ENCODE assay signal across 1 cellular context in the genomic region with DNA sequence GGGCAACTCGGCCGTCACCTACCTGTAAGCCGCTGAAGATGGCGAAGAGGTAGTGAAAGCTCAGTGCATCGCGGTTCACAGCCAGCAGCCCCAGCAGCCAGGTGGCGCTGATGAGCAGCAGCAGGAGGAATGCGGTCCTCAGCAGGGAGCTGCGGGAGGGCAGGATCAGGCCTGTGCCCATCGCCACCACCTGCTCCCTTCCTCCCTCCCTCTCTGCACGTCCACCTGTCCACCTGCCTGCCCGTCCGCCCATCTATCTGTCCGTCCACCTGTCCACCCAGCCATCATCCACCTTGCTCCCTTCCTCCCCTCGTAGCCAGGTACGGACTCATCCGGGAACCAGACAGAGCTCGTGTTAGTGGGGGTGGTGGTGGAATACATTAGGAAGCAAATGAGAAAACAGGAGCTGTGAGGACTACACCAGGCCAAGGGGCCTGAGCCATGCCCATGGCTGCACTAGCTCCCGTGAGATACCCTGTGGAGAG.
TF ChIP-seq lines count a peak whose summit lies in the region.

No MANE protein-coding gene starts in this region.

TF ChIP-seq in K562, 482 proteins besides CTCF, POLR2A, EP300 and RAD21 (continued from another document):
- no peak for TF ChIP-seq ZNF263 (CRISPR knock-in tag; IDR thresholded peaks at IDR 0.05; ENCODE audit: borderline replicate concordance)
- TF ChIP-seq RCOR1 (IDR thresholded peaks at IDR 0.05; ENCODE audit: borderline replicate concordance in 1 of 2, low read depth in 2 of 2, low read length in 2 of 2) = peak in 1 of 2 experiments; percentile 27; a peak in 1 of 4 replicates
- TF ChIP-seq JUND (IDR thresholded peaks at IDR 0.05; ENCODE audit: borderline replicate concordance, low read depth, low read length) = 0 out of 2 replicates have a peak, but pooled peaks have one; percentile 14
- TF ChIP-seq JUND (tag; IDR thresholded peaks at IDR 0.05; ENCODE audit: borderline replicate concordance, low read depth, low read length) = no peak
- TF ChIP-seq STAT5A (IDR thresholded peaks at IDR 0.05; ENCODE audit: borderline replicate concordance, low read length) = no peak
- peak; percentile 77 for TF ChIP-seq SMC3 (conservative IDR thresholded peaks at IDR 0.05; ENCODE audit: insufficient read depth, low read depth, low read length)
- TF ChIP-seq, protein P1, sequence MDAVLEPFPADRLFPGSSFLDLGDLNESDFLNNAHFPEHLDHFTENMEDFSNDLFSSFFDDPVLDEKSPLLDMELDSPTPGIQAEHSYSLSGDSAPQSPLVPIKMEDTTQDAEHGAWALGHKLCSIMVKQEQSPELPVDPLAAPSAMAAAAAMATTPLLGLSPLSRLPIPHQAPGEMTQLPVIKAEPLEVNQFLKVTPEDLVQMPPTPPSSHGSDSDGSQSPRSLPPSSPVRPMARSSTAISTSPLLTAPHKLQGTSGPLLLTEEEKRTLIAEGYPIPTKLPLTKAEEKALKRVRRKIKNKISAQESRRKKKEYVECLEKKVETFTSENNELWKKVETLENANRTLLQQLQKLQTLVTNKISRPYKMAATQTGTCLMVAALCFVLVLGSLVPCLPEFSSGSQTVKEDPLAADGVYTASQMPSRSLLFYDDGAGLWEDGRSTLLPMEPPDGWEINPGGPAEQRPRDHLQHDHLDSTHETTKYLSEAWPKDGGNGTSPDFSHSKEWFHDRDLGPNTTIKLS (IDR thresholded peaks at IDR 0.05; ENCODE audit: borderline replicate concordance, low read depth) = no peak
- TF ChIP-seq ZNF79 (CRISPR knock-in tag; IDR thresholded peaks at IDR 0.05; ENCODE audit: low read depth) = no peak
